In genomic region chr3:180855364-180855763, GRCh38 we compare ENCODE assay signal across 9 cellular contexts. TPM values are rescaled to one million over a fixed set of nuclear protein-coding genes. Genes with fewer than 3 reads are reported as not detected.
DNase-seq lines count a peak whose midpoint lies in the region; ATAC-seq, FAIRE-seq and TF ChIP-seq lines count a peak whose summit lies in the region.
"Had no signal": no experiment of that assay in that cellular context is flagged by ENCODE, and none has a peak within 500 bp of the region (broad histone marks: within the 10 kb centered on the region; RNA-seq: fewer than 3 reads in every experiment).

No MANE protein-coding gene starts in this region.

- FAIRE-seq in GM12878 (lab: Jason Lieb, UNC): no peak
- FAIRE-seq: G401.6 had no signal

- TF ChIP-seq EP300 in GM12878 (IDR thresholded peaks at IDR 0.05; ENCODE audit: borderline replicate concordance in 1 of 2, control insufficient read depth in 1 of 2, low read depth in 2 of 2, low read length in 2 of 2): no peak

- no peaks in the 10 kb centered on the region for H3K4me1 ChIP-seq in GM12878 (ENCODE audit: control insufficient read depth, insufficient read depth, low read length)
- H3K4me1 ChIP-seq in lower lobe of right lung: no peaks in the 10 kb centered on the region

- POLR2A ChIA-PET in GM12878 (lab: Charles Lee): no interaction called here

- RAD21 ChIA-PET in GM12878 (lab: Charles Lee; ENCODE audit: unreplicated experiment): interaction anchor here (0.6 kb wide), 1 partner anchor 398 kb away, joined by 3 read pairs; no protein-coding TSS in a partner anchor

- no peaks in the 10 kb centered on the region for H3K79me2 ChIP-seq in GM12878 (ENCODE audit: control insufficient read depth, insufficient read depth, low read length)

- H3K27ac ChIP-seq in GM12878 (ENCODE audit: control insufficient read depth, insufficient read depth): no peak overlapping the region
- H3K27ac ChIP-seq in lower lobe of right lung: no peak overlapping the region

- H3K36me3 ChIP-seq in GM12878 (ENCODE audit: control insufficient read depth in 2 of 2, insufficient read depth in 2 of 2, low read length in 1 of 2): no peaks in the 10 kb centered on the region
- no peaks in the 10 kb centered on the region for H3K36me3 ChIP-seq in lower lobe of right lung

- in situ Hi-C loops in GM12878 (cut with MboI): no loop called here

- intact Hi-C loops in GM12878 (cut with micrococcal nuclease; ENCODE audit: unreplicated experiment): loop anchor here (1.0 kb wide), 1 partner anchor 222 kb away; no protein-coding TSS in a partner anchor
- intact Hi-C loops in lower lobe of right lung (cut with DNase I): no loop called here

- H4K20me1 ChIP-seq in GM12878 (ENCODE audit: control insufficient read depth, insufficient read depth): no peaks in the 10 kb centered on the region

- H3K27me3 ChIP-seq in GM12878 (replicated peaks in 1 of 2; ENCODE audit: control insufficient read depth in 2 of 2, insufficient read depth in 2 of 2, low read length in 1 of 2) (no peaks in the 10 kb centered on the region), lower lobe of right lung (ENCODE audit: low read depth) (no peaks in the 10 kb centered on the region)

- DNase-seq in AML-193 (lab: John Stamatoyannopoulos, UW): peak; percentile 25 to 26
- peak; percentile 12 for DNase-seq in M059J (ENCODE audit: low read depth)
- DNase-seq in GM12878 (ENCODE audit: low read depth, low spot score): no peak
- DNase-seq in lower lobe of right lung: no peak

- no peak overlapping the region for H3K4me3 ChIP-seq in GM12878
- H3K4me3 ChIP-seq in lower lobe of right lung: no peak overlapping the region

- H3K9me3 ChIP-seq in GM12878 (replicated peaks; ENCODE audit: control insufficient read depth, insufficient read depth, low read length) (no peaks in the 10 kb centered on the region), lower lobe of right lung (no peaks in the 10 kb centered on the region)

- TF ChIP-seq CTCF in GM12878 (IDR thresholded peaks at IDR 0.05 in 2 of 3, conservative IDR thresholded peaks at IDR 0.05 in 1 of 3; ENCODE audit: control insufficient read depth in 2 of 3, extremely low read depth in 1 of 3, insufficient read depth in 1 of 3, low read depth in 3 of 3, low read length in 3 of 3): peak; percentile 31 to 34 (median 31); a peak in 4 of 6 replicates
- TF ChIP-seq CTCF in lower lobe of right lung (IDR thresholded peaks at IDR 0.05): no peak

- peak; percentile 75 for ATAC-seq in GM21360 (IDR thresholded peaks at IDR 0.05; ENCODE audit: unreplicated experiment)
- ATAC-seq in GM12878: peak; percentile 76
- ATAC-seq in lower lobe of right lung: no peak
- ATAC-seq in GM18873 (IDR thresholded peaks at IDR 0.05; ENCODE audit: low FRiP score, unreplicated experiment): no peak
- no peak for ATAC-seq in GM19328 (IDR thresholded peaks at IDR 0.05; ENCODE audit: unreplicated experiment)
- ATAC-seq in GM19455 (IDR thresholded peaks at IDR 0.05; ENCODE audit: unreplicated experiment): no peak

- no peak for TF ChIP-seq POLR2A in GM12878 (IDR thresholded peaks at IDR 0.05; ENCODE audit: low read depth, low read length)

- BruUV-seq in GM12878 (replicated peaks; lab: Mats Ljungman, UMichigan): no TSS peak

- peak; percentile 44 for TF ChIP-seq RAD21 in GM12878 (IDR thresholded peaks at IDR 0.05; ENCODE audit: insufficient read depth, low read depth, low read length)

- H2AFZ ChIP-seq in GM12878 (ENCODE audit: control insufficient read depth, low read depth, low read length): no peak overlapping the region

- no peak overlapping the region for H3K9ac ChIP-seq in GM12878 (ENCODE audit: control insufficient read depth, insufficient read depth, low read length)

- CTCF ChIA-PET in GM12878 (lab: Yijun Ruan, JAX): interaction anchor here (1.0 to 1.4 kb wide), 2 partner anchors 11 to 137 kb away, joined by 3 to 4 read pairs; no protein-coding TSS in a partner anchor

- no peak overlapping the region for H3K4me2 ChIP-seq in GM12878 (ENCODE audit: control insufficient read depth, insufficient read depth)

- SMC1A ChIA-PET in GM12878 (lab: Charles Lee; ENCODE audit: uncharacterized antibody, unreplicated experiment): no interaction called here

- whole genome bisulfite sequencing in GM12878 (ENCODE audit: insufficient coverage, insufficient replicate concordance, low lambda C conversion rate, missing lambda C conversion rate): 0% methylated on average over 2 of the region's 2 CpGs

TF ChIP-seq in GM12878, 131 proteins besides CTCF, POLR2A, EP300 and RAD21 (continues in another document):
- TF ChIP-seq ZNF207 (IDR thresholded peaks at IDR 0.05; ENCODE audit: borderline replicate concordance) (no peak), CHD1 (IDR thresholded peaks at IDR 0.05; ENCODE audit: low read depth, low read length) (no peak), PBX3 (IDR thresholded peaks at IDR 0.05; ENCODE audit: insufficient replicate concordance, low read depth, low read length) (no peak), CBFB (IDR thresholded peaks at IDR 0.05; ENCODE audit: low read depth) (no peak), SRF (IDR thresholded peaks at IDR 0.05; ENCODE audit: low read depth in 2 of 2, low read length in 2 of 2) (no peak), SPI1 (IDR thresholded peaks at IDR 0.05; ENCODE audit: borderline replicate concordance, insufficient read depth, low read depth, low read length) (no peak), PRDM15 (CRISPR knock-in tag; IDR thresholded peaks at IDR 0.05) (no peak), NRF1 (conservative IDR thresholded peaks at IDR 0.05; ENCODE audit: low read depth, low read length) (no peak), ZSCAN29 (IDR thresholded peaks at IDR 0.05) (no peak), FOS (IDR thresholded peaks at IDR 0.05; ENCODE audit: borderline replicate concordance, extremely low read depth, insufficient read length) (no peak), ASH2L (IDR thresholded peaks at IDR 0.05; ENCODE audit: borderline replicate concordance, low read depth) (no peak), SMAD5 (IDR thresholded peaks at IDR 0.05; ENCODE audit: low read depth) (no peak), POLR2AphosphoS2 (IDR thresholded peaks at IDR 0.05; ENCODE audit: low read depth, low read length) (no peak), FOXK2 (IDR thresholded peaks at IDR 0.05) (no peak), BHLHE40 (IDR thresholded peaks at IDR 0.05; ENCODE audit: borderline replicate concordance in 1 of 2, low read depth in 2 of 2, low read length in 1 of 2) (no peak), NBN (IDR thresholded peaks at IDR 0.05) (no peak), ZNF24 (IDR thresholded peaks at IDR 0.05) (no peak), KLF5 (IDR thresholded peaks at IDR 0.05; ENCODE audit: partially characterized antibody) (no peak)

RNA-seq across cellular contexts. Expression of gene FXR1, which starts 57.1 kb away (rescaled TPM):
- 107 and 153 TPM in 2 replicates for total RNA-seq in M059J (2014; rRNA removed; shearing (Covaris generic))
- 299 and 309 TPM in 2 replicates for total RNA-seq in GM12878 (2013; cell fraction: nucleolus; rRNA removed)
- total RNA-seq in GM12878 (2014; rRNA removed) (116 and 128 TPM in 2 replicates), GM12878 (2014; rRNA removed; fragmentation: Illumina TruSeq; extraction: Trizol) (142 and 143 TPM in 2 replicates), GM12878 (2021) (108 and 114 TPM in 2 replicates), lower lobe of right lung (103 TPM)
- 76.8 TPM for polyA plus RNA-seq in GM12878 (2011; ENCODE audit: low read depth)
- polyA plus RNA-seq in GM12878 (2011; rRNA removed) (159 and 221 TPM in 2 replicates), GM12878 (2014; fragmentation: Illumina TruSeq; extraction: Trizol) (131 and 164 TPM in 2 replicates), GM12878 (2014; fragmentation: Nextera tagmentation; extraction: Ambion mirVana) (10 to 100 TPM; 46.0 to 62.9 TPM), GM12878 (2014; rRNA removed) (78.2 and 89.1 TPM in 2 replicates), GM12878 (2016; fragmentation: Nextera tagmentation; extraction: Ambion mirVana) (10 to 100 TPM; 38.5 to 39.4 TPM)
- polyA plus RNA-seq in GM12878 (2011; cell fraction: cytosol; rRNA removed): 76.3 and 85.3 TPM in 2 replicates
- 105 and 110 TPM in 2 replicates for polyA plus RNA-seq in GM12878 (2011; cell fraction: nucleus; rRNA removed)
- 114 and 139 TPM in 2 replicates for polyA plus RNA-seq in GM12878 (2012)
- polyA minus RNA-seq in GM12878 (2011; rRNA and poly(A)+ RNA removed): 167 and 213 TPM in 2 replicates
- polyA minus RNA-seq in GM12878 (2011; cell fraction: cytosol; rRNA and poly(A)+ RNA removed): 50.9 and 77.3 TPM in 2 replicates
- 83.8 and 134 TPM in 2 replicates for polyA minus RNA-seq in GM12878 (2011; cell fraction: nucleus; rRNA and poly(A)+ RNA removed)

Comparison
In these comparisons a context has a peak if more than half of its experiments do, and no peak if none do; other contexts are left out.
1. DNase-seq: peak in AML-193 (2 of 2) and M059J (single experiment); none in GM12878 (single experiment) and lower lobe of right lung (single experiment).
2. ATAC-seq: peak in GM21360 (single experiment) and GM12878 (single experiment); none in lower lobe of right lung (0 of 2), GM18873 (single experiment), GM19328 (single experiment) and GM19455 (single experiment).